Comparison of ENCODE assay signal across 18 cellular contexts in the genomic region with DNA sequence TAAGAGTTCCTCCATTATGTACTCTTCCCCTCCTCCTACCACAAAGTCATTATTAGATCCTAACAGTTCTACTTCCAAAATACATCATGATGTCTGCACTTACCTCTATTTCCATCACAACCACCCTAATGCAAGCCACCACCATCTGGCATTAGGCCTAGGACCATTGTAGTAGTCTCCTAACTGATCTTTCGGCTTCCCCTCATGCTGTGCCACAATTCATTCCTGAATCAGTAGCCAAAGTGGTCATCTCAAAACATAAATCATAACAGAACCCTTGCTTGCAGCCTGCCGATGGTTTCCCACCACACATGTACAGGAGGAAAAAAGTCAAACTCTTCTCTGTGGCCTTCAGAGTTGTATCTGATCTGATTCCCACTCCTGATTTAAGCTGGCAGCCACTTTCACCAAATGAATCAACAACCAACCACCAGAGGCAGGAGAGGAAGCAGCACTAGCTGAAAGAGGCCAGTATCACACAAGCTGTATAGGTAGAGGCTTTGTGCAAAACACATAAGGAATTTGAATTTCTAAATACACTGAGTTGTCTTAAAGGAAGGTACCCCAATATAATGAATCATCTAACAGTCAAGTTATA. TPM values are rescaled to one million over a fixed set of nuclear protein-coding genes. Genes with fewer than 3 reads are reported as not detected.
A peak's percentile ranks its signal among the peaks of the same experiment; 100 is the strongest.
DNase-seq lines count a peak whose midpoint lies in the region; ATAC-seq and TF ChIP-seq lines count a peak whose summit lies in the region.
"Had no signal": no experiment of that assay in that cellular context is flagged by ENCODE, and none has a peak within 500 bp of the region (broad histone marks: within the 10 kb centered on the region; RNA-seq: fewer than 3 reads in every experiment).

No MANE protein-coding gene starts in this region.

- intact Hi-C loops in left colon (cut with DNase I, micrococcal nuclease) = no loop called here

- H3K27me3 ChIP-seq in foreskin keratinocyte = no peaks in the 10 kb centered on the region
- H3K27me3 ChIP-seq: neutrophil, spleen had no signal

- no peaks in the 10 kb centered on the region for H3K4me1 ChIP-seq in foreskin keratinocyte
- H3K4me1 ChIP-seq: spleen had no signal

- no peak overlapping the region for H3K27ac ChIP-seq in foreskin keratinocyte
- H3K27ac ChIP-seq: 22Rv1, neutrophil, spleen, WERI-Rb-1 had no signal

- TF ChIP-seq CTCF in foreskin keratinocyte (conservative IDR thresholded peaks at IDR 0.05) = no peak

- DNase-seq in DMS 273 (lab: John Stamatoyannopoulos, UW; ENCODE audit: unreplicated experiment) = peak; percentile 26
- no peak for DNase-seq in DMS 273 treated with DMSO at 0.1 percent for 48 hours (lab: John Stamatoyannopoulos, UW)
- DNase-seq in OCI-M1 (lab: John Stamatoyannopoulos, UW) = peak; percentile 29
- DNase-seq in foreskin keratinocyte = peak in 1 of 2 donors; percentile 7
- no peak for DNase-seq in left colon
- DNase-seq in LoVo (ENCODE audit: low spot score) = no peak
- DNase-seq: amniotic stem cell, DMS153, left ventricle myocardium superior, NCI-H510A, SHP77 treated with DMSO at 0.1 percent for 48 hours, spleen, WERI-Rb-1 had no signal

- ATAC-seq in GM19467 (IDR thresholded peaks at IDR 0.05; ENCODE audit: unreplicated experiment) (peak; percentile 82), foreskin keratinocyte (peak; percentile 23), left colon (no peak), GM21717 (IDR thresholded peaks at IDR 0.05; ENCODE audit: unreplicated experiment) (no peak)
- ATAC-seq: HCT116, left ventricle myocardium superior had no signal

RNA-seq across cellular contexts. Expression of gene FAM184A, which starts 26.1 kb away (rescaled TPM):
- total RNA-seq in foreskin keratinocyte (0.14 and 0.17 TPM in 2 replicates), left colon (under 1 TPM; 0.85 to 0.95 TPM)
- 0.03 and 0.07 TPM in 2 replicates for polyA plus RNA-seq in foreskin keratinocyte

Comparison
In these comparisons a context has a peak if more than half of its experiments do, and no peak if none do; other contexts are left out.
1. DNase-seq: peak in DMS 273 (single experiment) and OCI-M1 (single experiment); none in DMS 273 treated with DMSO at 0.1 percent for 48 hours (single experiment), left colon (0 of 2) and LoVo (single experiment).
2. ATAC-seq: peak in GM19467 (single experiment) and foreskin keratinocyte (single experiment); none in left colon (single experiment) and GM21717 (single experiment).